Comparison of ENCODE assay signal across 1 cellular context in the genomic region with DNA sequence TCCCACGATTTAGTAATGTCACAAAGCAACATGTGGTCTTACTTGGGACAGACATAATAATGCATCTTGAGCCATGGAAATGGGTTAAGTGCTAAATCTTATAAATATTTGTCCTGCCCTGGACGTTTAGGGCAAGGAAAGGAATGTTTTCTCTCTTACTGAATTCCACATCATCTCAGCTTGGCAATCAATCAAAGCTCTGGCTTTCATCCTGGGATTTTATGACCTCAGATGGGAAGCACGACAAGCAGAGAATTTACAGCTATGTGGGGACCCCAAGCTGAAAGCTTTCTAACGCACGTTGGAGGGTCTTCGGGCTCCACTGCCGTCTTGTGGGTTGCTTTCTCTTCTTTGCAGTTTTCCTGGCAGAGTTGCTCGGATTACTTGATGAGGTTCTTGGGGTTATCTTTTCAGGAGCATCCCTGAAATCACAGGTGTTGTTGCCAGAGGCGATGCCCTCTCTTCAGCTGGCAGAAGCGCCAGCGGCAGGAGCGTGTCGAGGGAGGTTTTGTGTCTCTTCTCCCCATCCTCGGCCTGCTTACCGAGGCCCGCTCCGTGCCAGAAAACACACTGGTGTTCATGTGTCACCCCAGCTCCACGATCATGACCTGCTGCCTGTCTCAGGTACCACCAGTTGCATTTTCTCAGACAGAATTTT.
TF ChIP-seq lines count a peak whose summit lies in the region.

No MANE protein-coding gene starts in this region.

TF ChIP-seq in IMR-90, 13 proteins besides CTCF, POLR2A, EP300 and RAD21:
- no peak for TF ChIP-seq CHD1 (IDR thresholded peaks at IDR 0.05; ENCODE audit: low read depth, low read length)
- TF ChIP-seq, protein P1, sequence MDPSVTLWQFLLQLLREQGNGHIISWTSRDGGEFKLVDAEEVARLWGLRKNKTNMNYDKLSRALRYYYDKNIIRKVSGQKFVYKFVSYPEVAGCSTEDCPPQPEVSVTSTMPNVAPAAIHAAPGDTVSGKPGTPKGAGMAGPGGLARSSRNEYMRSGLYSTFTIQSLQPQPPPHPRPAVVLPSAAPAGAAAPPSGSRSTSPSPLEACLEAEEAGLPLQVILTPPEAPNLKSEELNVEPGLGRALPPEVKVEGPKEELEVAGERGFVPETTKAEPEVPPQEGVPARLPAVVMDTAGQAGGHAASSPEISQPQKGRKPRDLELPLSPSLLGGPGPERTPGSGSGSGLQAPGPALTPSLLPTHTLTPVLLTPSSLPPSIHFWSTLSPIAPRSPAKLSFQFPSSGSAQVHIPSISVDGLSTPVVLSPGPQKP (IDR thresholded peaks at IDR 0.05; ENCODE audit: borderline replicate concordance, low read depth, low read length), result no peak
- TF ChIP-seq, protein P2, sequence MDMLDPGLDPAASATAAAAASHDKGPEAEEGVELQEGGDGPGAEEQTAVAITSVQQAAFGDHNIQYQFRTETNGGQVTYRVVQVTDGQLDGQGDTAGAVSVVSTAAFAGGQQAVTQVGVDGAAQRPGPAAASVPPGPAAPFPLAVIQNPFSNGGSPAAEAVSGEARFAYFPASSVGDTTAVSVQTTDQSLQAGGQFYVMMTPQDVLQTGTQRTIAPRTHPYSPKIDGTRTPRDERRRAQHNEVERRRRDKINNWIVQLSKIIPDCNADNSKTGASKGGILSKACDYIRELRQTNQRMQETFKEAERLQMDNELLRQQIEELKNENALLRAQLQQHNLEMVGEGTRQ (IDR thresholded peaks at IDR 0.05; ENCODE audit: low read depth, low read length), result no peak
- TF ChIP-seq MXI1 (IDR thresholded peaks at IDR 0.05; ENCODE audit: borderline replicate concordance, low read depth, low read length), result no peak
- TF ChIP-seq CEBPB (IDR thresholded peaks at IDR 0.05; ENCODE audit: low read depth, low read length), result no peak
- TF ChIP-seq MAFK (IDR thresholded peaks at IDR 0.05; ENCODE audit: low read depth, low read length), result no peak
- TF ChIP-seq NFE2L2 (IDR thresholded peaks at IDR 0.05; ENCODE audit: low read depth, low read length), result no peak
- no peak for TF ChIP-seq RFX5 (IDR thresholded peaks at IDR 0.05; ENCODE audit: low read depth, low read length)
- no peak for TF ChIP-seq MAZ (IDR thresholded peaks at IDR 0.05; ENCODE audit: borderline replicate concordance, low read depth, low read length)
